Comparison of ENCODE assay signal across 8 cellular contexts in the genomic region with DNA sequence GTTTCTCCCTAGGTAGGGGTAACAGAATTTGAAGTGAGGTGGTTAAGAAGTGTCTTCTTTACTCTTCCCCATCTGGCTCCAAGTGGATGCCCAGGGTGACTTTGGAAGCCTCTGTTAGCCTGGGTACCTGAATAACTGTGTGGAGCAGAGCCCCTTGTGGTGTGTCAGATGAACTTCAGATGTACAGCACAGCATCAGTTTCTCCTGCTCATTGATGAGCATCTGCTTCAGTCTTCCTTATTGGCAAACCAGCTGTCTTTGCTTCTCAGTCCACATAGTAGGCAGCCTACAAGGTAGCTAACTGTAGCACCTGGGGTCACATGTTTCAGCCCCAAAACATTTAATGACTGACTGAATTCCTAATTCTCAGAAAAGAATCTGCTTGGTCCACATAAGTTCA. TPM values are rescaled to one million over a fixed set of nuclear protein-coding genes. Genes with fewer than 3 reads are reported as not detected.
DNase-seq lines count a peak whose midpoint lies in the region; ATAC-seq, FAIRE-seq and TF ChIP-seq lines count a peak whose summit lies in the region.

No MANE protein-coding gene starts in this region.

- ATAC-seq in GM18868 (IDR thresholded peaks at IDR 0.05; ENCODE audit: unreplicated experiment) (peak; percentile 78), HG03571 (IDR thresholded peaks at IDR 0.05; ENCODE audit: unreplicated experiment) (peak; percentile 66), HepG2 (peak; percentile 94), GM19023 (IDR thresholded peaks at IDR 0.05; ENCODE audit: unreplicated experiment) (no peak)

- H3K4me2 ChIP-seq in HepG2 (ENCODE audit: low read depth, low read length) = no peak overlapping the region

- no peak overlapping the region for H3K27ac ChIP-seq in WERI-Rb-1
- H3K27ac ChIP-seq in HepG2 (ENCODE audit: extremely low read length, insufficient read depth, low read length) = no peak overlapping the region

- no peaks in the 10 kb centered on the region for H3K4me1 ChIP-seq in HepG2 (ENCODE audit: insufficient read depth, low read length)

- H3K79me2 ChIP-seq in HepG2 (ENCODE audit: insufficient read depth, low read length) = no peaks in the 10 kb centered on the region

- in situ Hi-C loops in HepG2 (cut with HindIII; ENCODE audit: extremely low pct_ligation_motif_present, low pct_unique_long_range_greater_than_20kb) = no loop called here

- H3K4me3 ChIP-seq in WERI-Rb-1 (ENCODE audit: low read depth, low read length) (no peak overlapping the region), HepG2 (replicated peaks in 1 of 3; ENCODE audit: insufficient read depth in 1 of 3, low read depth in 2 of 3, low read length in 3 of 3) (no peak overlapping the region)

- H2AFZ ChIP-seq in HepG2 (ENCODE audit: low read length) = no peak overlapping the region

- peak; percentile 70 for FAIRE-seq in HepG2 (lab: Jason Lieb, UNC)

- H3K36me3 ChIP-seq in WERI-Rb-1 (no peaks in the 10 kb centered on the region), HepG2 (replicated peaks in 1 of 2; ENCODE audit: control insufficient read depth in 1 of 2, insufficient read depth in 2 of 2, low read length in 2 of 2) (no peaks in the 10 kb centered on the region)

- TF ChIP-seq CTCF in WERI-Rb-1 (IDR thresholded peaks at IDR 0.05; ENCODE audit: low read depth, low read length) (peak; percentile 90), HepG2 (CRISPR knock-in tag; IDR thresholded peaks at IDR 0.05) (peak; percentile 76)

- peak; percentile 33 for DNase-seq in COLO668 (lab: John Stamatoyannopoulos, UW; ENCODE audit: unreplicated experiment)
- peak; percentile 52 for DNase-seq in WERI-Rb-1
- DNase-seq in HepG2 (ENCODE audit: low spot score) = peak; percentile 44
- DNase-seq in mucosa of gallbladder (ENCODE audit: low spot score) = no peak
- no peak for DNase-seq in AG08395 (ENCODE audit: low spot score)

- no peaks in the 10 kb centered on the region for H3K27me3 ChIP-seq in WERI-Rb-1 (ENCODE audit: insufficient read depth, low read depth, severe bottlenecking)
- H3K27me3 ChIP-seq in HepG2 (ENCODE audit: control insufficient read depth in 1 of 2, insufficient read depth in 2 of 2, low read length in 2 of 2) = no peaks in the 10 kb centered on the region

- H4K20me1 ChIP-seq in HepG2 (ENCODE audit: insufficient read depth, low read length) = no peaks in the 10 kb centered on the region

- no peak overlapping the region for H3K9ac ChIP-seq in HepG2 (ENCODE audit: insufficient read depth, low read depth, low read length)

- no peak for TF ChIP-seq POLR2A in HepG2 (IDR thresholded peaks at IDR 0.05; ENCODE audit: insufficient read depth in 1 of 2, low read depth in 2 of 2, low read length in 2 of 2)

- intact Hi-C loops in HepG2 (cut with micrococcal nuclease; ENCODE audit: unreplicated experiment) = loop anchor here (5.0 to 10.0 kb wide), 3 partner anchors 55 to 237 kb away; partner anchors contain the start of genes ATP8B1 and NARS1

- no TSS peak for BruUV-seq in HepG2 (replicated peaks; lab: Mats Ljungman, UMichigan)

- POLR2A ChIA-PET in HepG2 (lab: Yijun Ruan, JAX) = no interaction called here

- peak; percentile 58 for TF ChIP-seq RAD21 in HepG2 (CRISPR knock-in tag; IDR thresholded peaks at IDR 0.05)

- H3K9me3 ChIP-seq in WERI-Rb-1 (ENCODE audit: severe bottlenecking) (no peaks in the 10 kb centered on the region), HepG2 (ENCODE audit: low read length) (no peaks in the 10 kb centered on the region)

- TF ChIP-seq EP300 in HepG2 (IDR thresholded peaks at IDR 0.05; ENCODE audit: low read depth in 2 of 2, low read length in 2 of 2) (no peak), HepG2 (CRISPR knock-in tag; IDR thresholded peaks at IDR 0.05; ENCODE audit: borderline replicate concordance) (no peak)

- CTCF ChIA-PET in HepG2 (lab: Yijun Ruan, JAX; ENCODE audit: low intra/inter-chr PET ratio, low total read pairs) = interaction anchor here (0.7 kb wide), 1 partner anchor 229 kb away, joined by 5 read pairs; no protein-coding TSS in a partner anchor

TF ChIP-seq in HepG2, 621 proteins besides CTCF, POLR2A, EP300 and RAD21:
- no peak for TF ChIP-seq ZNF142 (CRISPR knock-in tag; IDR thresholded peaks at IDR 0.05)
- peak; percentile 11 for TF ChIP-seq TEAD3 (CRISPR knock-in tag; optimal IDR thresholded peaks at IDR 0.05; ENCODE audit: borderline replicate concordance)
- TF ChIP-seq SOX6 (IDR thresholded peaks at IDR 0.05) = no peak
- 0 out of 2 replicates have a peak, but pooled peaks have one; percentile 14 for TF ChIP-seq SOX6 (CRISPR knock-in tag; IDR thresholded peaks at IDR 0.05)
- TF ChIP-seq ZNF333 (CRISPR knock-in tag; IDR thresholded peaks at IDR 0.05; ENCODE audit: borderline replicate concordance) = peak; percentile 75; the same call in 1 of the 2 replicates
- TF ChIP-seq SMC3 (IDR thresholded peaks at IDR 0.05; ENCODE audit: low read length) = peak; percentile 76
- TF ChIP-seq STAG1 (CRISPR knock-in tag; IDR thresholded peaks at IDR 0.05) = peak; percentile 89
- TF ChIP-seq FOXA3 (CRISPR knock-in tag; IDR thresholded peaks at IDR 0.05) = 0 out of 2 replicates have a peak, but pooled peaks have one; percentile 13
- TF ChIP-seq ZNF598 (CRISPR knock-in tag; IDR thresholded peaks at IDR 0.05; ENCODE audit: borderline replicate concordance) = no peak
TF ChIP-seq in HepG2: peak in this region for 6.

RNA-seq across cellular contexts. Expression of gene ATP8B1, which starts 56.2 kb away (rescaled TPM):
- total RNA-seq in HepG2 (2016; rRNA removed; fragmentation: Illumina TruSeq; extraction: Trizol) = 3.7 and 4.0 TPM in 2 replicates
- 0.79 and 0.81 TPM in 2 replicates for total RNA-seq in HepG2 (2016; cell fraction: cytosol; rRNA removed; fragmentation: Illumina TruSeq; extraction: Trizol; ENCODE audit: low read depth)
- 3.1 and 4.2 TPM in 2 replicates for total RNA-seq in HepG2 (2016; cell fraction: insoluble cytoplasmic fraction; rRNA removed; fragmentation: Illumina TruSeq; extraction: Trizol)
- total RNA-seq in HepG2 (2016; cell fraction: membrane; rRNA removed; fragmentation: Illumina TruSeq; extraction: Trizol) = 2.1 and 2.3 TPM in 2 replicates
- total RNA-seq in HepG2 (2016; cell fraction: nucleus; rRNA removed; fragmentation: Illumina TruSeq; extraction: Trizol) = 6.1 and 6.4 TPM in 2 replicates
- polyA plus RNA-seq in HepG2 (2011; rRNA removed) = 2.3 and 2.8 TPM in 2 replicates
- 1.5 and 2.0 TPM in 2 replicates for polyA plus RNA-seq in HepG2 (2011; cell fraction: cytosol; rRNA removed)
- polyA plus RNA-seq in HepG2 (2011; cell fraction: nucleus; rRNA removed) = 1.1 TPM in 2 replicates
- polyA plus RNA-seq in HepG2 (2012) = 1.3 and 1.7 TPM in 2 replicates
- polyA plus RNA-seq in HepG2 (2016; cell fraction: cytosol; fragmentation: Illumina TruSeq; extraction: Trizol; ENCODE audit: low read depth) = 0.23 and 0.26 TPM in 2 replicates
- 1.3 and 1.4 TPM in 2 replicates for polyA plus RNA-seq in HepG2 (2016; cell fraction: insoluble cytoplasmic fraction; fragmentation: Illumina TruSeq; extraction: Trizol; ENCODE audit: low read depth)
- polyA plus RNA-seq in HepG2 (2016; cell fraction: membrane; fragmentation: Illumina TruSeq; extraction: Trizol; ENCODE audit: low read depth) = 0.48 TPM in 2 replicates
- 3.1 and 4.7 TPM in 2 replicates for polyA plus RNA-seq in HepG2 (2016; cell fraction: nucleus; fragmentation: Illumina TruSeq; extraction: Trizol; ENCODE audit: insufficient read depth, low read depth)
- 0.89 and 4.0 TPM in 2 replicates for polyA minus RNA-seq in HepG2 (2011; rRNA and poly(A)+ RNA removed; ENCODE audit: low replicate concordance)
- 3.3 and 5.1 TPM in 2 replicates for polyA minus RNA-seq in HepG2 (2011; cell fraction: cytosol; rRNA and poly(A)+ RNA removed)
- 6.0 and 8.6 TPM in 2 replicates for polyA minus RNA-seq in HepG2 (2011; cell fraction: nucleus; rRNA and poly(A)+ RNA removed)
- total RNA-seq in mucosa of gallbladder = 125 TPM

Comparison
In these comparisons a context has a peak if more than half of its experiments do, and no peak if none do; other contexts are left out.
1. DNase-seq: peak in COLO668 (single experiment), WERI-Rb-1 (single experiment) and HepG2 (single experiment); none in mucosa of gallbladder (single experiment) and AG08395 (single experiment).
2. RNA of gene ATP8B1, which starts 56.2 kb away (total RNA-seq): 125 TPM in mucosa of gallbladder (single experiment); 0.79 to 6.4 TPM in HepG2; every median in the first group is over 10 times any median in the second.